In the genomic region with DNA sequence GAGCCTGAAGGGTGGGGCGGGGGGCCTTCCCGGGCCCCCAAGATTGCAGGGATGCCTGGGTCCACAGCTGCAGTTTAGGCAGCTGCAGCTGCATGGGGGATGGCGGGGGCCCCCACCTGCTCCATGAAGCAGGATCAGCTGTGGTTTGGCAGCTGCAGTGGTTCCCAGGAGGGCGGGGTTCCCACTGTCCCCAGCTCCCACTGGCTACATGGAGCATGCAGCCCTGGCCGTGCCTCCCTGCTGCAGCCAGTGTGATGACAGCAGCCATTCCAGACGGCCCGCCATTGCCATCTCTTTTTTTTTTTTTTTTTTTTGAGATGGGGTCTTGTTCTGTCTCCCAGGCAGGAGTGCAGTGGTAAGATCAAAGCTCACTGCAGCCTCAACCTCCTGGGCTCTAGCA, we compare ENCODE assay signal across 26 cellular contexts. TPM values are rescaled to one million over a fixed set of nuclear protein-coding genes. Genes with fewer than 3 reads are reported as not detected.
A peak's percentile ranks its signal among the peaks of the same experiment; 100 is the strongest.
DNase-seq lines count a peak whose midpoint lies in the region; ATAC-seq and TF ChIP-seq lines count a peak whose summit lies in the region.
"Had no signal": no experiment of that assay in that cellular context is flagged by ENCODE, and none has a peak within 500 bp of the region (broad histone marks: within the 10 kb centered on the region; RNA-seq: fewer than 3 reads in every experiment).

No MANE protein-coding gene starts in this region.

- H3K4ac ChIP-seq in neuronal stem cell (ENCODE audit: low read length) = no peak overlapping the region

- H3K14ac ChIP-seq in neuronal stem cell (ENCODE audit: low read length) = no peak overlapping the region

- H3K9ac ChIP-seq in neuronal stem cell (ENCODE audit: low read depth, low read length, poor library complexity) = no peak overlapping the region

- no peak overlapping the region for H3K4me2 ChIP-seq in neuronal stem cell (ENCODE audit: insufficient read depth, low read length, poor library complexity, severe bottlenecking)
- H3K4me2 ChIP-seq: A549 had no signal

- H3K27ac ChIP-seq in body of pancreas (no peak overlapping the region), neuronal stem cell (replicated peaks; ENCODE audit: low read length) (no peak overlapping the region), aorta (ENCODE audit: low read depth in 1 of 2, low read length in 2 of 2) (no peak overlapping the region), brain microvascular endothelial cell (no peak overlapping the region)
- H3K27ac ChIP-seq: A549, C4-2B, RWPE1, SJSA1 had no signal

- TF ChIP-seq CTCF in body of pancreas (IDR thresholded peaks at IDR 0.05) (peak in 1 of 7 experiments; percentile 5), brain microvascular endothelial cell (IDR thresholded peaks at IDR 0.05; ENCODE audit: low read depth, low read length, missing control alignments) (no peak)

- no peak overlapping the region for H2BK12ac ChIP-seq in neuronal stem cell (ENCODE audit: low read length)

- H2AFZ ChIP-seq in neuronal stem cell (ENCODE audit: low read length) = no peak overlapping the region

- H3K36me3 ChIP-seq in body of pancreas (replicated peaks in 1 of 2; ENCODE audit: insufficient read depth in 1 of 2, low read depth in 2 of 2) (no peaks in the 10 kb centered on the region), neuronal stem cell (replicated peaks in 1 of 2; ENCODE audit: control insufficient read depth in 2 of 2, insufficient read depth in 2 of 2, low read length in 2 of 2) (no peaks in the 10 kb centered on the region), aorta (ENCODE audit: control insufficient read depth in 1 of 2, insufficient read depth in 2 of 2, low read length in 1 of 2) (no peaks in the 10 kb centered on the region), brain microvascular endothelial cell (replicated peaks) (no peaks in the 10 kb centered on the region)
- H3K36me3 ChIP-seq: SJSA1 had no signal

- ATAC-seq in Right ventricle myocardium superior (ENCODE audit: poor library complexity) (peak; percentile 36), body of pancreas (peak; percentile 83), aorta (ENCODE audit: low FRiP score) (peak; percentile 10)
- ATAC-seq: A549; CD8-positive, alpha-beta T cell; HCT116; T-cell had no signal

- no peaks in the 10 kb centered on the region for H3K9me3 ChIP-seq in body of pancreas
- H3K9me3 ChIP-seq in neuronal stem cell (replicated peaks in 1 of 2; ENCODE audit: control insufficient read depth in 2 of 2, insufficient read depth in 1 of 2, low read depth in 1 of 2, low read length in 2 of 2) = no peaks in the 10 kb centered on the region
- no peaks in the 10 kb centered on the region for H3K9me3 ChIP-seq in aorta (ENCODE audit: control insufficient read depth, low read length)
- H3K9me3 ChIP-seq: A549, SJSA1 had no signal

- no peak overlapping the region for H4K8ac ChIP-seq in neuronal stem cell (ENCODE audit: low read depth, low read length)

- no peaks in the 10 kb centered on the region for H3K27me3 ChIP-seq in body of pancreas
- H3K27me3 ChIP-seq in neuronal stem cell (ENCODE audit: control insufficient read depth in 3 of 3, insufficient read depth in 3 of 3, low read depth in 1 of 3, low read length in 3 of 3) = peaks cover 0 to 10% (median 0%) of the 10 kb centered on the region in 3 experiments
- H3K27me3 ChIP-seq in aorta (ENCODE audit: control insufficient read depth in 1 of 2, insufficient read depth in 2 of 2, low read length in 1 of 2) = no peaks in the 10 kb centered on the region
- H3K27me3 ChIP-seq in brain microvascular endothelial cell (replicated peaks) = peaks cover 3% of the 10 kb centered on the region

- no peak overlapping the region for H2BK5ac ChIP-seq in neuronal stem cell (ENCODE audit: low read length)

- in situ Hi-C loops in brain microvascular endothelial cell (cut with HindIII; ENCODE audit: low pct_ligation_motif_present, low sequenced_read_pairs) = no loop called here

- WGBS in body of pancreas, 2 donors = 12 to 33% methylated on average over 5 to 7 of the region's 7 CpGs
- WGBS in neuronal stem cell (ENCODE audit: extremely low coverage in 2 of 2, insufficient read length in 2 of 2, insufficient replicate concordance in 1 of 2), 2 donors = no CpG with 5 or more reads among the region's 7 CpGs
- 61 to 73% methylated on average over 6 to 7 of the region's 7 CpGs for WGBS in aorta, 2 donors

- H2BK120ac ChIP-seq in neuronal stem cell (ENCODE audit: low read depth, low read length) = no peak overlapping the region

- peak overlapping the region; percentile 39 for H2AK5ac ChIP-seq in neuronal stem cell (ENCODE audit: low read depth, low read length)

- DNase-seq in Right ventricle myocardium superior (peak; percentile 73), cardiac septum (ENCODE audit: low spot score) (no peak), body of pancreas (peak; percentile 81 to 94 (median 86)), neuronal stem cell (ENCODE audit: low spot score) (no peak), aorta (no peak), anterior cingulate cortex (lab: John Stamatoyannopoulos, UW) (no peak), brain microvascular endothelial cell (no peak), GDM1 (lab: John Stamatoyannopoulos, UW) (no peak)
- DNase-seq: AML-193; CD8-positive, alpha-beta T cell; DMS153; DND-41; Karpas-422; NCI-H1092; NCI-H1436; NCI-H2081 treated with DMSO at 0.1 percent for 48 hours; NCI-H446; NCI-H524 treated with DMSO at 0.1 percent for 48 hours; T-cell had no signal

- H2BK15ac ChIP-seq in neuronal stem cell (ENCODE audit: low read length) = no peak overlapping the region

- H3K79me1 ChIP-seq in neuronal stem cell (ENCODE audit: low read depth, low read length) = no peaks in the 10 kb centered on the region

- no peak overlapping the region for H4K91ac ChIP-seq in neuronal stem cell (ENCODE audit: low read depth, low read length, poor library complexity)

- no peak overlapping the region for H3K18ac ChIP-seq in neuronal stem cell (ENCODE audit: low read length)

- TF ChIP-seq POLR2A in body of pancreas (IDR thresholded peaks at IDR 0.05) = no peak

- H3K4me1 ChIP-seq in body of pancreas (peaks cover 9% of the 10 kb centered on the region), neuronal stem cell (ENCODE audit: control insufficient read depth in 2 of 2, insufficient read depth in 1 of 2, low read depth in 1 of 2, low read length in 2 of 2) (peaks cover 0 to 3% of the 10 kb centered on the region in 2 donors), aorta (ENCODE audit: control insufficient read depth in 1 of 2, insufficient read depth in 2 of 2, low read length in 2 of 2) (no peaks in the 10 kb centered on the region)
- H3K4me1 ChIP-seq: A549, SJSA1 had no signal

- H3K4me3 ChIP-seq in body of pancreas = no peak overlapping the region
- H3K4me3 ChIP-seq in neuronal stem cell (ENCODE audit: low read length in 2 of 2) = no peak overlapping the region
- H3K4me3 ChIP-seq in aorta (ENCODE audit: low read length in 2 of 2) = no peak overlapping the region
- no peak overlapping the region for H3K4me3 ChIP-seq in brain microvascular endothelial cell (ENCODE audit: low read depth, low read length)
- H3K4me3 ChIP-seq: A549, SJSA1 had no signal

- intact Hi-C loops in Right ventricle myocardium superior (cut with DNase I) (no loop called here), cardiac septum (cut with DNase I) (no loop called here), body of pancreas (cut with DNase I) (no loop called here), aorta (cut with DNase I) (no loop called here)

- H3K23ac ChIP-seq in neuronal stem cell (ENCODE audit: low read depth, low read length, poor library complexity) = no peak overlapping the region

RNA-seq across cellular contexts. Expression of a gene that starts 1.0 kb away (rescaled TPM):
- 105 TPM for total RNA-seq in Right ventricle myocardium superior
- 35.1 TPM for total RNA-seq in cardiac septum
- 10 to 100 TPM; 29.7 to 68.0 TPM for total RNA-seq in body of pancreas
- polyA plus RNA-seq in neuronal stem cell (2013, experiment 1 of 2) = not detected
- polyA plus RNA-seq in neuronal stem cell (2013, experiment 2 of 2) = not detected
- total RNA-seq in aorta = 100 to 1,000 TPM; 145 to 249 TPM
- polyA plus RNA-seq in aorta = 100 to 1,000 TPM in 1 of 2 donors, 10 to 100 TPM in 1; 65.3 to 396 TPM
- total RNA-seq: CD8-positive, alpha-beta T cell; H4; HT-29; SJSA1 had no signal
- polyA plus RNA-seq: A549 had no signal

RNA-seq across cellular contexts. Expression of a gene that starts 8.0 kb away (rescaled TPM):
- total RNA-seq in Right ventricle myocardium superior (110 TPM), cardiac septum (38.6 TPM), body of pancreas (100 to 1,000 TPM in 1 of 2 donors, 10 to 100 TPM in 1; 54.7 to 103 TPM), aorta (100 to 1,000 TPM; 203 to 295 TPM)
- not detected for polyA plus RNA-seq in neuronal stem cell (2013, experiment 1 of 2)
- not detected for polyA plus RNA-seq in neuronal stem cell (2013, experiment 2 of 2)
- 100 to 1,000 TPM in 1 of 2 donors, 10 to 100 TPM in 1; 49.9 to 230 TPM for polyA plus RNA-seq in aorta
- total RNA-seq: CD8-positive, alpha-beta T cell; H4; HT-29; SJSA1 had no signal
- polyA plus RNA-seq: A549 had no signal

RNA-seq across cellular contexts. Expression of a gene that starts 17.6 kb away (rescaled TPM):
- total RNA-seq in Right ventricle myocardium superior (130 TPM), cardiac septum (34.3 TPM), body of pancreas (10 to 100 TPM; 73.9 to 85.4 TPM), aorta (100 to 1,000 TPM; 225 to 310 TPM)
- polyA plus RNA-seq in neuronal stem cell (2013, experiment 1 of 2) = not detected
- polyA plus RNA-seq in neuronal stem cell (2013, experiment 2 of 2) = not detected
- 100 to 1,000 TPM in 1 of 2 donors, 10 to 100 TPM in 1; 84.7 to 425 TPM for polyA plus RNA-seq in aorta
- total RNA-seq: CD8-positive, alpha-beta T cell; H4; HT-29; SJSA1 had no signal
- polyA plus RNA-seq: A549 had no signal

Comparison
In these comparisons a context has a peak if more than half of its experiments do, and no peak if none do; other contexts are left out.
1. DNase-seq: peak in Right ventricle myocardium superior (single experiment) and body of pancreas (4 of 4); none in cardiac septum (single experiment), neuronal stem cell (single experiment), aorta (0 of 2), anterior cingulate cortex (0 of 58), brain microvascular endothelial cell (single experiment) and GDM1 (single experiment).
2. ATAC-seq: peak in every context shown above with its lines; median percentile 83 in body of pancreas; 36 in Right ventricle myocardium superior; 10 in aorta.